Comparison of ENCODE assay signal across 8 cellular contexts in genomic region chr16:85659805-85660511, GRCh38. TPM values are rescaled to one million over a fixed set of nuclear protein-coding genes. Genes with fewer than 3 reads are reported as not detected.
DNase-seq lines count a peak whose midpoint lies in the region; ATAC-seq and TF ChIP-seq lines count a peak whose summit lies in the region.

No MANE protein-coding gene starts in this region.

- TF ChIP-seq POLR2A in spleen (IDR thresholded peaks at IDR 0.05), result no peak

- H3K27ac Mint-ChIP-seq in T-cell, result peak overlapping the region in 1 of 2 donors; percentile 25

- no peak overlapping the region for H3K4me3 ChIP-seq in right cardiac atrium (ENCODE audit: low read length)
- no peak overlapping the region for H3K4me3 ChIP-seq in spleen

- no peaks in the 10 kb centered on the region for H3K4me1 ChIP-seq in right cardiac atrium (ENCODE audit: control insufficient read depth, insufficient read depth, low read length)
- peaks cover 0 to 14% (median 0%) of the 10 kb centered on the region in 6 donors for H3K4me1 ChIP-seq in spleen

- H3K4me3 Mint-ChIP-seq in T-cell, result no peak overlapping the region

- H3K27me3 ChIP-seq in right cardiac atrium (ENCODE audit: control insufficient read depth, insufficient read depth) (no peaks in the 10 kb centered on the region), spleen (replicated peaks in 1 of 7) (no peaks in the 10 kb centered on the region)

- POLR2A ChIA-PET in T-cell (lab: Charles Lee), result no interaction called here

- no peaks in the 10 kb centered on the region for H3K9me3 ChIP-seq in right cardiac atrium (ENCODE audit: control insufficient read depth, low read length)
- H3K9me3 ChIP-seq in spleen, result no peaks in the 10 kb centered on the region

- no peaks in the 10 kb centered on the region for H3K9me3 Mint-ChIP-seq in T-cell

- peak; percentile 38 for DNase-seq in DMS114 treated with DMSO at 0.1 percent for 48 hours (lab: John Stamatoyannopoulos, UW; ENCODE audit: unreplicated experiment)
- DNase-seq in HUDEP-2 (lab: John Stamatoyannopoulos, UW; ENCODE audit: unreplicated experiment in 76 of 76), result peak in 67 of 76 experiments; percentile 4 to 79 (median 57)
- DNase-seq in T-cell, result peak in 32 of 34 experiments; percentile 8 to 65 (median 48)
- DNase-seq in anterior cingulate cortex (lab: John Stamatoyannopoulos, UW), result peak in 46 of 58 donors; percentile 14 to 73 (median 47)
- DNase-seq in right cardiac atrium, result peak; percentile 60 to 90 (median 84)
- DNase-seq in spleen, result peak; percentile 89

- H3K27me3 Mint-ChIP-seq in T-cell, result no peaks in the 10 kb centered on the region

- whole genome bisulfite sequencing in right cardiac atrium, result 71% methylated on average over 12 of the region's 12 CpGs
- 70 to 82% (median 81%) methylated on average over 11 to 12 of the region's 12 CpGs for WGBS in spleen, 5 donors

- ATAC-seq in T-cell (replicated peaks in 1 of 4) (peak; percentile 67 to 73 (median 72)), right cardiac atrium (peak; percentile 76 to 84), HG03378 (IDR thresholded peaks at IDR 0.05; ENCODE audit: unreplicated experiment) (no peak), GM19328 (IDR thresholded peaks at IDR 0.05; ENCODE audit: unreplicated experiment) (no peak)

- H3K36me3 Mint-ChIP-seq in T-cell, result peaks cover 32% of the 10 kb centered on the region

- CTCF ChIA-PET in T-cell (lab: Charles Lee), result interaction anchor here in 1 of 2 donors (0.5 to 1.0 kb wide), 5 partner anchors 9 to 269 kb away, joined by 3 to 7 read pairs (median 3); no protein-coding TSS in a partner anchor

- peaks cover 16 to 100% (median 92%) of the 10 kb centered on the region in 6 donors for H3K36me3 ChIP-seq in spleen

- peak; percentile 64 to 93 (median 87) for TF ChIP-seq CTCF in spleen (IDR thresholded peaks at IDR 0.05 in 8 of 11, conservative IDR thresholded peaks at IDR 0.05 in 3 of 11)

- intact Hi-C loops in right cardiac atrium (cut with DNase I), result no loop called here
- intact Hi-C loops in spleen (cut with DNase I; ENCODE audit: low total_unique reads), result no loop called here

- H3K27ac ChIP-seq in right cardiac atrium (ENCODE audit: low read length), result no peak overlapping the region
- H3K27ac ChIP-seq in spleen, result no peak overlapping the region

- peaks cover 0 to 3% (median 0%) of the 10 kb centered on the region in 3 donors for H3K4me1 Mint-ChIP-seq in T-cell

RNA-seq across cellular contexts. Expression of gene GINS2, which starts 28.8 kb away (rescaled TPM):
- total RNA-seq in T-cell (1 to 10 TPM; 1.1 to 3.7 (median 1.6) TPM), right cardiac atrium (1 to 10 TPM in 1 of 4 donors, under 1 TPM in 3; 0.33 to 1.1 (median 0.40) TPM), spleen (1 to 10 TPM; 1.0 to 7.0 (median 2.3) TPM)
- polyA plus RNA-seq in right cardiac atrium (0.23 TPM), spleen (1 to 10 TPM; 1.3 to 5.4 (median 2.3) TPM)

RNA-seq across cellular contexts. Expression of gene GSE1, which starts 46.8 kb away (rescaled TPM):
- total RNA-seq in T-cell (10 to 100 TPM; 29.1 to 61.7 (median 37.4) TPM), right cardiac atrium (10 to 100 TPM; 70.8 to 99.8 (median 92.5) TPM), spleen (100 to 1,000 TPM in 1 of 7 donors, 10 to 100 TPM in 6; 79.8 to 121 (median 91.4) TPM)
- polyA plus RNA-seq in right cardiac atrium (40.3 TPM), spleen (10 to 100 TPM in 1 of 3 donors, 1 to 10 TPM in 2; 7.4 to 23.2 (median 9.2) TPM)

Comparison
In these comparisons a context has a peak if more than half of its experiments do, and no peak if none do; other contexts are left out.
1. DNase-seq: peak in every context shown above with its lines; median percentile 89 in spleen; 84 in right cardiac atrium; 57 in HUDEP-2; 48 in T-cell; 47 in anterior cingulate cortex; 38 in DMS114 treated with DMSO at 0.1 percent for 48 hours.
2. ATAC-seq: peak in T-cell (4 of 4) and right cardiac atrium (2 of 2); none in HG03378 (single experiment) and GM19328 (single experiment).